In the genomic region with DNA sequence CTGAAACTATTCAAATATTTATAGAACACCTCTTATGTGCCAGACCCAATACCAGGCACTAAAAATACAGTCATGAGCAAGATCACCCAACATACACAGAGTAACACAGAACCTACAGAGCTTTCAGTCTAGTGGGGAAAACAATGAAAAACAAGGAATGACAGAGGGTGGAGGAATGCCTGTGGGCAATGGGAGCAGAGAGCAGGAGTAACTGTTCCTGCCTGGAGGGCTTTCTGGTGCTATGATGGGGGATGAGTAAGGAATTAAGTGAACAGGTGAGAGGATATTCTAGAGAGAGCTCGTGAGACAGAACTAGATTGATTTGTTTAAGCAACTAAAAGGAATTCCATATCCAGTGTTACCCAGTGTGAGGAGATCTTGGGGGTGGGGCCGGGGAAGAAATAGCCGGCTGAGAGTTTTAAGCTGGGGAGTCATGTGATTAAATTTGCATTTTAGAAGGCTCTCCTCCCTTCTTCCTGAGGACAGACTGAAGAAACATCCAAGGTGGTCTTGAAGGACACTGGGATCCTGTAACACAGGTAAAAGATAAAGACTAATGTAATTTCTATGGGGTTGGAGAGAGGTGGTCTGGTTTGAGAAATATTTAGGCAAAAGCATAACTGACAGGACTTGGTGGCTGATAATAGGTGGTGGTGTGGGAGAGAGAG, we compare ENCODE assay signal across 16 cellular contexts. TPM values are rescaled to one million over a fixed set of nuclear protein-coding genes. Genes with fewer than 3 reads are reported as not detected.
A peak's percentile ranks its signal among the peaks of the same experiment; 100 is the strongest.
DNase-seq lines count a peak whose midpoint lies in the region; ATAC-seq and TF ChIP-seq lines count a peak whose summit lies in the region.
"Had no signal": no experiment of that assay in that cellular context is flagged by ENCODE, and none has a peak within 500 bp of the region (broad histone marks: within the 10 kb centered on the region; RNA-seq: fewer than 3 reads in every experiment).

No MANE protein-coding gene starts in this region.

- no peaks in the 10 kb centered on the region for H3K9me3 ChIP-seq in naive thymus-derived CD4-positive, alpha-beta T cell (ENCODE audit: control insufficient read depth in 2 of 3, low read length in 3 of 3)
- H3K9me3 ChIP-seq in PC-3 (ENCODE audit: low read length): no peaks in the 10 kb centered on the region
- H3K9me3 ChIP-seq: right lobe of liver, SJSA1 had no signal

- no peak overlapping the region for H3K4me3 ChIP-seq in naive thymus-derived CD4-positive, alpha-beta T cell (ENCODE audit: low read length)
- H3K4me3 ChIP-seq in PC-3 (ENCODE audit: low read length): no peak overlapping the region
- H3K4me3 ChIP-seq: right lobe of liver, SJSA1 had no signal

- H3K9me3 Mint-ChIP-seq in T-helper 1 cell treated with Interleukin-12 subunit alpha and Interleukin-12 subunit beta and Interleukin-4 antibody, amounts not matched to agents 30 μg/mL and 1 μg/mL, for 36 hours: peaks cover 24% of the 10 kb centered on the region
- peaks cover 28% of the 10 kb centered on the region for H3K9me3 Mint-ChIP-seq in activated T-helper 1 cell treated with anti-CD3 and anti-CD28 coated beads, Interleukin-12 subunit alpha, Interleukin-12 subunit beta, Interleukin-2, Interleukin-4 antibody, amounts not matched to agents 30 ng/mL and 10 ng/mL and 1 ng/mL, durations not matched to agents 14 hours and 24 hours and 36 hours
- peaks cover 4 to 22% (median 10%) of the 10 kb centered on the region in 11 donors for H3K9me3 Mint-ChIP-seq in naive thymus-derived CD4-positive, alpha-beta T cell
- H3K9me3 Mint-ChIP-seq: HFFc6 had no signal

- DNase-seq in T-helper 1 cell: no peak
- DNase-seq in activated T-helper 1 cell treated with anti-CD3 and anti-CD28 coated beads, Interleukin-12 subunit alpha, Interleukin-12 subunit beta, Interleukin-2, Interleukin-4 antibody, amounts not matched to agents 30 ng/mL and 10 ng/mL and 1 ng/mL, durations not matched to agents 14 hours and 24 hours and 36 hours (ENCODE audit: low spot score): no peak
- no peak for DNase-seq in naive thymus-derived CD4-positive, alpha-beta T cell
- DNase-seq in PC-3: no peak
- DNase-seq in RPMI8226: no peak
- DNase-seq in G401 (ENCODE audit: low spot score): no peak
- DNase-seq: brain microvascular endothelial cell; HFFc6; NCI-H82; right lobe of liver; stimulated activated CD4-positive, alpha-beta T cell treated with anti-CD3 and anti-CD28 coated beads, Interleukin-4, amount 100 ng/mL, for 4 hours; stimulated activated naive CD4-positive, alpha-beta T cell had no signal

- intact Hi-C loops in activated T-helper 1 cell treated with anti-CD3 and anti-CD28 coated beads, Interleukin-12 subunit alpha, Interleukin-12 subunit beta, Interleukin-2, Interleukin-4 antibody, amounts not matched to agents 30 ng/mL and 10 ng/mL and 1 ng/mL, durations not matched to agents 14 hours and 24 hours and 36 hours (cut with micrococcal nuclease): loop anchor here (5.0 to 10.0 kb wide), 3 partner anchors 274 to 659 kb away; a partner anchor contains a TSS
- intact Hi-C loops in naive thymus-derived CD4-positive, alpha-beta T cell (cut with micrococcal nuclease): loop anchor here (5.0 to 10.0 kb wide), 8 partner anchors 34 to 884 kb away; a partner anchor contains a TSS
- intact Hi-C loops in PC-3 (cut with micrococcal nuclease): no loop called here

- H4K20me1 ChIP-seq in PC-3 (ENCODE audit: low read length): no peaks in the 10 kb centered on the region

- no peaks in the 10 kb centered on the region for H3K36me3 ChIP-seq in naive thymus-derived CD4-positive, alpha-beta T cell (ENCODE audit: control insufficient read depth in 2 of 3, insufficient read depth in 3 of 3, low read length in 3 of 3)
- no peaks in the 10 kb centered on the region for H3K36me3 ChIP-seq in PC-3 (ENCODE audit: low read depth, low read length)
- H3K36me3 ChIP-seq: brain microvascular endothelial cell, right lobe of liver, SJSA1 had no signal

- no peaks in the 10 kb centered on the region for H3K9me2 ChIP-seq in PC-3 (replicated peaks; ENCODE audit: low read length)

- no peaks in the 10 kb centered on the region for H3K79me2 ChIP-seq in PC-3 (ENCODE audit: low read length)

- peaks cover 28% of the 10 kb centered on the region for H3K4me1 Mint-ChIP-seq in T-helper 1 cell treated with Interleukin-12 subunit alpha and Interleukin-12 subunit beta and Interleukin-4 antibody, amounts not matched to agents 30 μg/mL and 1 μg/mL, for 36 hours (ENCODE audit: low read depth)
- H3K4me1 Mint-ChIP-seq in activated T-helper 1 cell treated with anti-CD3 and anti-CD28 coated beads, Interleukin-12 subunit alpha, Interleukin-12 subunit beta, Interleukin-2, Interleukin-4 antibody, amounts not matched to agents 30 ng/mL and 10 ng/mL and 1 ng/mL, durations not matched to agents 14 hours and 24 hours and 36 hours (ENCODE audit: low read depth): peaks cover 34% of the 10 kb centered on the region
- H3K4me1 Mint-ChIP-seq in naive thymus-derived CD4-positive, alpha-beta T cell: peaks cover 20 to 59% (median 37%) of the 10 kb centered on the region in 7 donors

- CTCF ChIA-PET in naive thymus-derived CD4-positive, alpha-beta T cell (lab: Charles Lee): interaction anchor here (0.6 to 1.4 kb wide), 3 partner anchors 9 to 668 kb away, joined by 4 to 7 read pairs (median 4); no protein-coding TSS in a partner anchor
- CTCF ChIA-PET in PC-3 (lab: Charles Lee): no interaction called here

- no peak overlapping the region for H3K4me2 ChIP-seq in PC-3 (ENCODE audit: low read length)

- H3K36me3 Mint-ChIP-seq in T-helper 1 cell treated with Interleukin-12 subunit alpha and Interleukin-12 subunit beta and Interleukin-4 antibody, amounts not matched to agents 30 μg/mL and 1 μg/mL, for 36 hours (ENCODE audit: low read depth): peaks cover 32% of the 10 kb centered on the region
- H3K36me3 Mint-ChIP-seq in activated T-helper 1 cell treated with anti-CD3 and anti-CD28 coated beads, Interleukin-12 subunit alpha, Interleukin-12 subunit beta, Interleukin-2, Interleukin-4 antibody, amounts not matched to agents 30 ng/mL and 10 ng/mL and 1 ng/mL, durations not matched to agents 14 hours and 24 hours and 36 hours (ENCODE audit: low read depth): peaks cover 15% of the 10 kb centered on the region
- peaks cover 4 to 34% (median 9%) of the 10 kb centered on the region in 5 donors for H3K36me3 Mint-ChIP-seq in naive thymus-derived CD4-positive, alpha-beta T cell

- peaks cover 11 to 26% of the 10 kb centered on the region in 2 donors for H3K4me1 ChIP-seq in naive thymus-derived CD4-positive, alpha-beta T cell (ENCODE audit: control insufficient read depth in 2 of 2, insufficient read depth in 2 of 2, low read length in 2 of 2)
- no peaks in the 10 kb centered on the region for H3K4me1 ChIP-seq in PC-3 (ENCODE audit: insufficient read depth, low read length)
- H3K4me1 ChIP-seq: right lobe of liver, SJSA1 had no signal

- H3K9ac ChIP-seq in PC-3 (ENCODE audit: low read length): no peak overlapping the region

- no peak for ATAC-seq in naive thymus-derived CD4-positive, alpha-beta T cell
- no peak for ATAC-seq in PC-3
- ATAC-seq: right lobe of liver had no signal

- no peak for TF ChIP-seq CTCF in PC-3 (conservative IDR thresholded peaks at IDR 0.05; ENCODE audit: low read depth, low read length)

- POLR2A ChIA-PET in naive thymus-derived CD4-positive, alpha-beta T cell (lab: Charles Lee): interaction anchor here (0.7 to 6.1 kb wide), 6 partner anchors 10 to 94 kb away, joined by 3 to 36 read pairs (median 4); a partner anchor contains a TSS
- POLR2A ChIA-PET in PC-3 (lab: Charles Lee; ENCODE audit: unreplicated experiment): no interaction called here

- peak overlapping the region; percentile 91 for H3K27ac ChIP-seq in naive thymus-derived CD4-positive, alpha-beta T cell (ENCODE audit: low read depth, low read length)
- H3K27ac ChIP-seq in PC-3 (ENCODE audit: low read length): no peak overlapping the region
- H3K27ac ChIP-seq: 22Rv1, brain microvascular endothelial cell, right lobe of liver, SJSA1 had no signal

- peak overlapping the region; percentile 5 for H3K4me3 Mint-ChIP-seq in T-helper 1 cell treated with Interleukin-12 subunit alpha and Interleukin-12 subunit beta and Interleukin-4 antibody, amounts not matched to agents 30 μg/mL and 1 μg/mL, for 36 hours
- H3K4me3 Mint-ChIP-seq in activated T-helper 1 cell treated with anti-CD3 and anti-CD28 coated beads, Interleukin-12 subunit alpha, Interleukin-12 subunit beta, Interleukin-2, Interleukin-4 antibody, amounts not matched to agents 30 ng/mL and 10 ng/mL and 1 ng/mL, durations not matched to agents 14 hours and 24 hours and 36 hours: peak overlapping the region; percentile 28
- peak overlapping the region; percentile 2 to 96 (median 28) for H3K4me3 Mint-ChIP-seq in naive thymus-derived CD4-positive, alpha-beta T cell
- H3K4me3 Mint-ChIP-seq: HFFc6 had no signal

- no peaks in the 10 kb centered on the region for H3K27me3 ChIP-seq in naive thymus-derived CD4-positive, alpha-beta T cell (ENCODE audit: control insufficient read depth in 2 of 2, insufficient read depth in 2 of 2, low read length in 2 of 2)
- peaks cover 42% of the 10 kb centered on the region for H3K27me3 ChIP-seq in PC-3 (ENCODE audit: low read length)
- H3K27me3 ChIP-seq: brain microvascular endothelial cell, right lobe of liver had no signal

- no TSS peak for BruUV-seq in PC-3 (replicated peaks; lab: Mats Ljungman, UMichigan)

- in situ Hi-C loops in G401 (cut with HindIII; ENCODE audit: low sequenced_read_pairs): no loop called here

- no peaks in the 10 kb centered on the region for H3K27me3 Mint-ChIP-seq in T-helper 1 cell treated with Interleukin-12 subunit alpha and Interleukin-12 subunit beta and Interleukin-4 antibody, amounts not matched to agents 30 μg/mL and 1 μg/mL, for 36 hours (ENCODE audit: low read depth)
- no peaks in the 10 kb centered on the region for H3K27me3 Mint-ChIP-seq in activated T-helper 1 cell treated with anti-CD3 and anti-CD28 coated beads, Interleukin-12 subunit alpha, Interleukin-12 subunit beta, Interleukin-2, Interleukin-4 antibody, amounts not matched to agents 30 ng/mL and 10 ng/mL and 1 ng/mL, durations not matched to agents 14 hours and 24 hours and 36 hours (ENCODE audit: insufficient read depth)
- H3K27me3 Mint-ChIP-seq in naive thymus-derived CD4-positive, alpha-beta T cell: no peaks in the 10 kb centered on the region

- H3F3A ChIP-seq in PC-3 (ENCODE audit: low read length, unreplicated experiment): no peaks in the 10 kb centered on the region

- no peak overlapping the region for H2AFZ ChIP-seq in PC-3 (ENCODE audit: low read length)

- peak; percentile 31 for TF ChIP-seq POLR2A in GM19099 (IDR thresholded peaks at IDR 0.05; ENCODE audit: extremely low read depth, insufficient read length, low read depth)

- H3K27ac Mint-ChIP-seq in T-helper 1 cell treated with Interleukin-12 subunit alpha and Interleukin-12 subunit beta and Interleukin-4 antibody, amounts not matched to agents 30 μg/mL and 1 μg/mL, for 36 hours: peak overlapping the region; percentile 22
- H3K27ac Mint-ChIP-seq in activated T-helper 1 cell treated with anti-CD3 and anti-CD28 coated beads, Interleukin-12 subunit alpha, Interleukin-12 subunit beta, Interleukin-2, Interleukin-4 antibody, amounts not matched to agents 30 ng/mL and 10 ng/mL and 1 ng/mL, durations not matched to agents 14 hours and 24 hours and 36 hours: peak overlapping the region; percentile 32
- H3K27ac Mint-ChIP-seq in naive thymus-derived CD4-positive, alpha-beta T cell: peak overlapping the region; percentile 36 to 99 (median 98)
- H3K27ac Mint-ChIP-seq: HFFc6 had no signal

RNA-seq across cellular contexts. Expression of a gene that starts 2.1 kb away (rescaled TPM):
- total RNA-seq in activated T-helper 1 cell treated with anti-CD3 and anti-CD28 coated beads, Interleukin-12 subunit alpha, Interleukin-12 subunit beta, Interleukin-2, Interleukin-4 antibody, amounts not matched to agents 30 ng/mL and 10 ng/mL and 1 ng/mL, durations not matched to agents 14 hours and 24 hours and 36 hours: 201 and 204 TPM in 2 replicates
- total RNA-seq in naive thymus-derived CD4-positive, alpha-beta T cell: 100 to 1,000 TPM; 237 to 513 (median 287) TPM
- 1,000 to 10,000 TPM in 1 of 2 donors, 100 to 1,000 TPM in 1; 675 to 1,023 TPM for polyA plus RNA-seq in naive thymus-derived CD4-positive, alpha-beta T cell
- not detected in 2 replicates for total RNA-seq in PC-3 (2014; rRNA removed)
- not detected in 2 replicates for total RNA-seq in G401 (2014; rRNA removed; shearing (Covaris generic))
- total RNA-seq: HFFc6, SJSA1 had no signal

Comparison
In these comparisons a context has a peak if more than half of its experiments do, and no peak if none do; other contexts are left out.
1. H3K27ac Mint-ChIP-seq: peak in every context shown above with its lines; median percentile 98 in naive thymus-derived CD4-positive, alpha-beta T cell; 32 in activated T-helper 1 cell treated with anti-CD3 and anti-CD28 coated beads, Interleukin-12 subunit alpha, Interleukin-12 subunit beta, Interleukin-2, Interleukin-4 antibody, amounts not matched to agents 30 ng/mL and 10 ng/mL and 1 ng/mL, durations not matched to agents 14 hours and 24 hours and 36 hours; 22 in T-helper 1 cell treated with Interleukin-12 subunit alpha and Interleukin-12 subunit beta and Interleukin-4 antibody, amounts not matched to agents 30 μg/mL and 1 μg/mL, for 36 hours.
2. RNA of a gene that starts 2.1 kb away (total RNA-seq): 237 to 513 TPM in naive thymus-derived CD4-positive, alpha-beta T cell and 201 to 204 TPM in activated T-helper 1 cell treated with anti-CD3 and anti-CD28 coated beads, Interleukin-12 subunit alpha, Interleukin-12 subunit beta, Interleukin-2, Interleukin-4 antibody, amounts not matched to agents 30 ng/mL and 10 ng/mL and 1 ng/mL, durations not matched to agents 14 hours and 24 hours and 36 hours; not detected in PC-3 and not detected in G401; every median in the first group is over 100 times any median in the second.
3. Peak in every context shown above with its lines, with median percentiles within 50 percentile points of each other: H3K4me3 Mint-ChIP-seq.